Comparison of ENCODE assay signal across 19 cellular contexts in genomic region chr15:96500491-96500890, GRCh38.
"Had no signal": no experiment of that assay in that cellular context is flagged by ENCODE, and none has a peak within 500 bp of the region (broad histone marks: within the 10 kb centered on the region; RNA-seq: fewer than 3 reads in every experiment).

No MANE protein-coding gene starts in this region.

- ATAC-seq: activated T-helper 17 cell treated with anti-CD3 and anti-CD28 coated beads, Interleukin-2, amount 50 U/mL, for 72 hours; natural killer cell; right cardiac atrium; WTC11 had no signal

- DNase-seq: activated naive CD8-positive, alpha-beta T cell treated with anti-CD3 and anti-CD28 coated beads for 36 hours; activated T-cell treated with anti-CD3 and anti-CD28 coated beads, Interleukin-2, amount 50 U/mL, for 1 hour; effector memory CD4-positive, alpha-beta T cell; foreskin melanocyte; kidney glomerular epithelial cell; left ventricle myocardium inferior; midbrain; natural killer cell; ovary; right cardiac atrium; stimulated activated CD4-positive, alpha-beta T cell treated with anti-CD3 and anti-CD28 coated beads, Interleukin-4, amount 100 ng/mL, for 24 hours; substantia nigra; T-helper 2 cell; tibial artery had no signal

- H3K4me3 ChIP-seq: breast epithelium, hepatocyte, left ventricle myocardium inferior, ovary, prostate gland, tibial artery had no signal
